ENCODE assay signal across 11 cellular contexts in genomic region chr4:67810011-67810410, GRCh38. TPM values are rescaled to one million over a fixed set of nuclear protein-coding genes. Genes with fewer than 3 reads are reported as not detected.
"Had no signal": no experiment of that assay in that cellular context is flagged by ENCODE, and none has a peak within 500 bp of the region (broad histone marks: within the 10 kb centered on the region; RNA-seq: fewer than 3 reads in every experiment).

No MANE protein-coding gene starts in this region.

- H3K9me3 ChIP-seq: HAP-1 had no signal

- H3K27ac ChIP-seq: HL-60 had no signal

- H3K4me3 ChIP-seq: HAP-1, K562 had no signal

- H3K36me3 ChIP-seq: HAP-1 had no signal

- FAIRE-seq: K562 had no signal

- ATAC-seq: HCT116, K562 had no signal

- H3K4me1 ChIP-seq: HAP-1 had no signal

- DNase-seq: GOT3, HFFc6, IMR-90, KG1 had no signal

RNA-seq across cellular contexts. Expression of gene GNRHR, which starts 55.8 kb away (rescaled TPM):
- total RNA-seq: H4, H7, HFFc6, HT1080, IMR-90, K562 had no signal
- polyA plus RNA-seq: IMR-90 had no signal
